In genomic region chr1:231866392-231867331, GRCh38 we compare ENCODE assay signal across 8 cellular contexts.
DNase-seq lines count a peak whose midpoint lies in the region; ATAC-seq and TF ChIP-seq lines count a peak whose summit lies in the region.

No MANE protein-coding gene starts in this region.

- H3K27ac Mint-ChIP-seq in activated CD4-positive, alpha-beta memory T cell treated with anti-CD3 and anti-CD28 coated beads, Interleukin-2, amount 10 ng/mL, durations not matched to agents 7 days and 5 days = no peak overlapping the region

- H3K4me1 ChIP-seq in effector memory CD4-positive, alpha-beta T cell (ENCODE audit: control insufficient read depth, insufficient read depth, low read length, poor library complexity, severe bottlenecking) = peaks cover 9% of the 10 kb centered on the region

- TF ChIP-seq CTCF in AG04450 (IDR thresholded peaks at IDR 0.05; ENCODE audit: low read depth, low read length) = peak; percentile 79

- no peak overlapping the region for H3K4me3 Mint-ChIP-seq in activated CD4-positive, alpha-beta memory T cell treated with anti-CD3 and anti-CD28 coated beads, Interleukin-2, amount 10 ng/mL, durations not matched to agents 7 days and 5 days

- H3K9me3 ChIP-seq in AG04450 (ENCODE audit: control insufficient read depth, insufficient read depth, low read length) = no peaks in the 10 kb centered on the region
- no peaks in the 10 kb centered on the region for H3K9me3 ChIP-seq in effector memory CD4-positive, alpha-beta T cell (ENCODE audit: control insufficient read depth, low read length)

- no peaks in the 10 kb centered on the region for H3K27me3 ChIP-seq in AG04450 (ENCODE audit: control insufficient read depth, insufficient read depth, low read length)
- no peaks in the 10 kb centered on the region for H3K27me3 ChIP-seq in effector memory CD4-positive, alpha-beta T cell (replicated peaks; ENCODE audit: control insufficient read depth, insufficient read depth, low read length, poor library complexity, severe bottlenecking)

- no peaks in the 10 kb centered on the region for H3K27me3 Mint-ChIP-seq in activated CD4-positive, alpha-beta memory T cell treated with anti-CD3 and anti-CD28 coated beads, Interleukin-2, amount 10 ng/mL, durations not matched to agents 7 days and 5 days

- no peaks in the 10 kb centered on the region for H3K9me3 Mint-ChIP-seq in activated CD4-positive, alpha-beta memory T cell treated with anti-CD3 and anti-CD28 coated beads, Interleukin-2, amount 10 ng/mL, durations not matched to agents 7 days and 5 days

- POLR2A ChIA-PET in AG04450 (lab: Yijun Ruan, JAX) = interaction anchor here (1.5 kb wide), 1 partner anchor 761 kb away, joined by 3 read pairs; no protein-coding TSS in a partner anchor
- POLR2A ChIA-PET in activated CD4-positive, alpha-beta memory T cell treated with anti-CD3 and anti-CD28 coated beads, Interleukin-2, amount 10 ng/mL, durations not matched to agents 7 days and 5 days (lab: Charles Lee) = no interaction called here

- CTCF ChIA-PET in AG04450 (lab: Charles Lee) = interaction anchor here (0.5 to 3.7 kb wide), 25 partner anchors 8 to 1389 kb away, joined by 3 to 19 read pairs (median 4); no protein-coding TSS in a partner anchor
- CTCF ChIA-PET in activated CD4-positive, alpha-beta memory T cell treated with anti-CD3 and anti-CD28 coated beads, Interleukin-2, amount 10 ng/mL, durations not matched to agents 7 days and 5 days (lab: Charles Lee) = interaction anchor here (0.5 to 4.8 kb wide), 12 partner anchors 8 to 1451 kb away, joined by 3 to 38 read pairs (median 4); no protein-coding TSS in a partner anchor

- H3K4me1 Mint-ChIP-seq in activated CD4-positive, alpha-beta memory T cell treated with anti-CD3 and anti-CD28 coated beads, Interleukin-2, amount 10 ng/mL, durations not matched to agents 7 days and 5 days = peaks cover 11% of the 10 kb centered on the region

- H3K36me3 Mint-ChIP-seq in activated CD4-positive, alpha-beta memory T cell treated with anti-CD3 and anti-CD28 coated beads, Interleukin-2, amount 10 ng/mL, durations not matched to agents 7 days and 5 days (ENCODE audit: low read depth) = no peaks in the 10 kb centered on the region

- no peak overlapping the region for H3K27ac ChIP-seq in AG04450 (ENCODE audit: low read depth, low read length)
- H3K27ac ChIP-seq in effector memory CD4-positive, alpha-beta T cell (ENCODE audit: insufficient read depth, low read length, poor library complexity, severe bottlenecking) = no peak overlapping the region

- DNase-seq in AG04450 (ENCODE audit: low read depth, low spot score) (no peak), NCI-H345 treated with DMSO at 0.1 percent for 48 hours (lab: John Stamatoyannopoulos, UW; ENCODE audit: unreplicated experiment) (peak; percentile 40), midbrain (lab: John Stamatoyannopoulos, UW) (peak; percentile 75)
- peak; percentile 64 for DNase-seq in activated CD4-positive, alpha-beta memory T cell treated with anti-CD3 and anti-CD28 coated beads, Interleukin-2, amount 10 ng/mL, durations not matched to agents 7 days and 5 days
- DNase-seq in effector memory CD4-positive, alpha-beta T cell = peak; percentile 3 to 38 (median 14)
- DNase-seq in stimulated activated CD8-positive, alpha-beta memory T cell treated with anti-CD3 and anti-CD28 coated beads, Interleukin-7, amount 100 ng/mL, for 24 hours (ENCODE audit: low read depth) = peak; percentile 36

- no peaks in the 10 kb centered on the region for H3K36me3 ChIP-seq in effector memory CD4-positive, alpha-beta T cell (ENCODE audit: control insufficient read depth, insufficient read depth, low read length)

- ATAC-seq in GM21367 (IDR thresholded peaks at IDR 0.05; ENCODE audit: unreplicated experiment) = peak; percentile 60
- ATAC-seq in HG03039 (IDR thresholded peaks at IDR 0.05; ENCODE audit: unreplicated experiment) = no peak

- no peak overlapping the region for H3K4me3 ChIP-seq in AG04450 (ENCODE audit: low read depth, low read length)
- no peak overlapping the region for H3K4me3 ChIP-seq in effector memory CD4-positive, alpha-beta T cell (ENCODE audit: insufficient read depth, low read depth, low read length, poor library complexity, severe bottlenecking)
